In the genomic region with DNA sequence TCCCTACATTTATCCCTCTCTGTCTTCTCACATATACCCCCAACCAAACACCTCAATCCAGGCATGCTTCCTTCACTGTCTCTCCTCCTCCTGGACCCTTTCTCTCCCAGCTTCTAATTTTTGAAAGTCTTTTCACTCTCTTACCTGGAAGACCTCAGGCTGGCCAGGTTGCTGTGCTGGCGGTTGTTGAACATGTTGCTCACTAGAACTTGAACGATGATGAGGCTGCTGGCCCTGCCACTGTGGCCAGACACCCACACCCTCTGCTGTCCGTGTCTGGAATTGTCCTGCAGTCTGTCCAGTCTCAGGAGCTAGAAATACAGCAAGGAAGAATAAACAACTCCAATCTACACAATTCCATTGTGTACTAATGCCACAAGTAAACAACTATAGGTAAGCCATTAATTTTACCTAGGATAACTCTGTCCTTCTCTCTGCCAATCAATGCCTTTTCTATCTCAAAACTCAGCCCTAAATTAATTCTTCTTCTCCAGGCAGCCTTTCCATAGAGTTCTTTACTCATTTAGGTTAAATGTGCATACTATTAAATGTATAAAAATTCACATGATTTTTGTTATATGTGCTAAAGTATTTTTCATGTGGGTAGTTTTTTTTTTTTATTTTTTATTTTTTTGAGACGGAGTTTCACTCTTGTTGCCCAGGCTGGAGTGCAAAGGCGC, we compare ENCODE assay signal across 8 cellular contexts. TPM values are rescaled to one million over a fixed set of nuclear protein-coding genes. Genes with fewer than 3 reads are reported as not detected.
A peak's percentile ranks its signal among the peaks of the same experiment; 100 is the strongest.
DNase-seq lines count a peak whose midpoint lies in the region; FAIRE-seq and TF ChIP-seq lines count a peak whose summit lies in the region.

No MANE protein-coding gene starts in this region.

- H3K4me1 ChIP-seq in BE2C (no peaks in the 10 kb centered on the region), subcutaneous abdominal adipose tissue (ENCODE audit: control insufficient read depth in 5 of 5, insufficient read depth in 5 of 5, low read length in 5 of 5) (peaks cover 0 to 11% (median 6%) of the 10 kb centered on the region in 5 donors)

- peak; percentile 18 for FAIRE-seq in GM19239 (lab: Jason Lieb, UNC)

- peak overlapping the region; percentile 12 for H3K27ac ChIP-seq in subcutaneous abdominal adipose tissue (ENCODE audit: low read depth, low read length)

- TF ChIP-seq CTCF in BE2C (IDR thresholded peaks at IDR 0.05; ENCODE audit: low read depth, low read length) (peak; percentile 90), astrocyte of the spinal cord (IDR thresholded peaks at IDR 0.05; ENCODE audit: low read depth, low read length) (peak; percentile 87)

- H3K36me3 ChIP-seq in BE2C (peaks cover 40% of the 10 kb centered on the region), subcutaneous abdominal adipose tissue (ENCODE audit: control insufficient read depth in 5 of 5, insufficient read depth in 5 of 5, low read length in 5 of 5) (peaks cover 47 to 71% (median 62%) of the 10 kb centered on the region in 5 donors)

- H3K9me3 ChIP-seq in BE2C (no peaks in the 10 kb centered on the region), subcutaneous abdominal adipose tissue (ENCODE audit: control insufficient read depth in 5 of 5, low read length in 5 of 5) (no peaks in the 10 kb centered on the region)

- H3K9ac ChIP-seq in subcutaneous abdominal adipose tissue (ENCODE audit: low read length in 5 of 5), result no peak overlapping the region

- no peak overlapping the region for H3K4me3 ChIP-seq in BE2C (ENCODE audit: low read depth, low read length)
- no peak overlapping the region for H3K4me3 ChIP-seq in astrocyte of the spinal cord (ENCODE audit: low read depth, low read length)
- H3K4me3 ChIP-seq in subcutaneous abdominal adipose tissue (ENCODE audit: low read depth in 1 of 5, low read length in 5 of 5), result no peak overlapping the region

- no peaks in the 10 kb centered on the region for H3K27me3 ChIP-seq in BE2C
- no peaks in the 10 kb centered on the region for H3K27me3 ChIP-seq in subcutaneous abdominal adipose tissue (ENCODE audit: control insufficient read depth in 5 of 5, insufficient read depth in 4 of 5, low read length in 5 of 5)

- DNase-seq in BE2C (peak; percentile 70), GM19239 (ENCODE audit: insufficient read length, low spot score) (no peak), NCI-H510A (lab: John Stamatoyannopoulos, UW) (peak; percentile 12), astrocyte of the spinal cord (ENCODE audit: low read depth, low spot score) (peak; percentile 68), islet precursor cell (peak; percentile 83), hippocampal formation (lab: John Stamatoyannopoulos, UW) (no peak)
- no peak for DNase-seq in activated T-cell treated with anti-CD3 and anti-CD28 coated beads, Interleukin-2, amount 50 U/mL, for 1 hour

- in situ Hi-C loops in astrocyte of the spinal cord (cut with HindIII; ENCODE audit: low sequenced_read_pairs), result no loop called here

RNA-seq across cellular contexts. Expression of a gene that starts 5.1 kb away (rescaled TPM):
- polyA plus RNA-seq in BE2C (2012; ENCODE audit: insufficient read depth, insufficient read length, low read depth), result 5.8 TPM

RNA-seq across cellular contexts. Expression of a gene that starts 47.6 kb away (rescaled TPM):
- polyA plus RNA-seq in BE2C (2012; ENCODE audit: insufficient read depth, insufficient read length, low read depth), result 1.5 TPM

Comparison
In these comparisons a context has a peak if more than half of its experiments do, and no peak if none do; other contexts are left out.
1. DNase-seq: peak in BE2C (single experiment), NCI-H510A (single experiment), astrocyte of the spinal cord (single experiment) and islet precursor cell (single experiment); none in GM19239 (single experiment), hippocampal formation (0 of 2) and activated T-cell treated with anti-CD3 and anti-CD28 coated beads, Interleukin-2, amount 50 U/mL, for 1 hour (single experiment).